ENCODE assay signal across 20 cellular contexts in the genomic region with DNA sequence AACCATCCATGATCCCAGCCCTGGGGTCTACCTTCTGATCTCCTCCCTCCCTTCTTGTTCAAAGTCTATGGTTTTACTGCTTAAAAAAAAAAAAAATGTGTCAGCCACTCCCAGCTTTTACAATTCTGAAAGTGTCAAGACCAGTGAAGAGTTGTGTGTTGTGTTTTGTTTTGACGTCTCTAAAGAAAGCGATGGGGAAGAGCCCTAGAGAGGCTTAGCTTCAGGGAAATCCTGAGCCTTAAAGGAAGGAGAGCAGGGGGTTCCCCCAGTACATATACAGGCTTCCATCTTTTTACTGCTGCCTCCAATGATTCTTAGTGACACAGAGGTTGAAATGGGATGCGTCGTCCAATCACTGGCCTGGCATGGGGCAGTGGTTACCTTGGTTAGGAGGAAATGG. TPM values are rescaled to one million over a fixed set of nuclear protein-coding genes. Genes with fewer than 3 reads are reported as not detected.
"Had no signal": no experiment of that assay in that cellular context is flagged by ENCODE, and none has a peak within 500 bp of the region (broad histone marks: within the 10 kb centered on the region; RNA-seq: fewer than 3 reads in every experiment).

No MANE protein-coding gene starts in this region.

- H3K27ac ChIP-seq: foreskin keratinocyte, left ventricle myocardium inferior had no signal

- H3K36me3 ChIP-seq: left ventricle myocardium inferior had no signal

- H3K27ac Mint-ChIP-seq: activated B cell treated with CpG ODN at 0.5 μM for 24 hours; activated CD4-positive, alpha-beta memory T cell treated with anti-CD3 and anti-CD28 coated beads for 36 hours; activated naive CD8-positive, alpha-beta T cell treated with anti-CD3 and anti-CD28 coated beads for 36 hours; activated T-helper 1 cell treated with anti-CD3 and anti-CD28 coated beads, Interleukin-12 subunit alpha, Interleukin-12 subunit beta, Interleukin-2, Interleukin-4 antibody, amounts not matched to agents 30 ng/mL and 10 ng/mL and 1 ng/mL, durations not matched to agents 14 hours and 24 hours and 36 hours; progenitor cell of endocrine pancreas; stimulated activated naive CD8-positive, alpha-beta T cell treated with anti-CD3 and anti-CD28 coated beads, Interleukin-15, amount 100 ng/mL, for 72 hours had no signal

- H3K4me1 ChIP-seq: foreskin keratinocyte had no signal

- DNase-seq: activated B cell treated with CpG ODN at 0.5 μM for 24 hours; activated CD4-positive, alpha-beta memory T cell treated with anti-CD3 and anti-CD28 coated beads for 36 hours; activated CD4-positive, alpha-beta T cell treated with anti-CD3 and anti-CD28 coated beads for 4 hours; activated naive CD4-positive, alpha-beta T cell; activated naive CD8-positive, alpha-beta T cell treated with anti-CD3 and anti-CD28 coated beads for 36 hours; activated T-cell treated with anti-CD3 and anti-CD28 coated beads for 4 hours; amniotic stem cell; caudate nucleus; foreskin keratinocyte; hypothalamus; kidney; mammary epithelial cell; stimulated activated CD4-positive, alpha-beta T cell treated with anti-CD3 and anti-CD28 coated beads, Interleukin-2, amount 100 ng/mL, for 48 hours; stimulated activated naive CD8-positive, alpha-beta T cell treated with anti-CD3 and anti-CD28 coated beads, Interleukin-15, amount 100 ng/mL, for 72 hours; T-helper 1 cell; T-helper 9 cell had no signal

- H3K4me3 ChIP-seq: left ventricle myocardium inferior had no signal

- H3K4me1 Mint-ChIP-seq: activated naive CD8-positive, alpha-beta T cell treated with anti-CD3 and anti-CD28 coated beads for 36 hours; stimulated activated naive CD8-positive, alpha-beta T cell treated with anti-CD3 and anti-CD28 coated beads, Interleukin-15, amount 100 ng/mL, for 72 hours had no signal

- H3K27me3 Mint-ChIP-seq: activated B cell treated with CpG ODN at 0.5 μM for 24 hours had no signal

- ATAC-seq: foreskin keratinocyte; stimulated activated naive CD8-positive, alpha-beta T cell treated with anti-CD3 and anti-CD28 coated beads, Interleukin-15, amount 100 ng/mL, for 72 hours had no signal

- H3K9me3 ChIP-seq: left ventricle myocardium inferior had no signal

- H3K9me3 Mint-ChIP-seq: activated B cell treated with CpG ODN at 0.5 μM for 24 hours; activated CD4-positive, alpha-beta memory T cell treated with anti-CD3 and anti-CD28 coated beads for 36 hours; activated naive CD8-positive, alpha-beta T cell treated with anti-CD3 and anti-CD28 coated beads for 36 hours; activated T-helper 1 cell treated with anti-CD3 and anti-CD28 coated beads, Interleukin-12 subunit alpha, Interleukin-12 subunit beta, Interleukin-2, Interleukin-4 antibody, amounts not matched to agents 30 ng/mL and 10 ng/mL and 1 ng/mL, durations not matched to agents 14 hours and 24 hours and 36 hours; stimulated activated naive CD8-positive, alpha-beta T cell treated with anti-CD3 and anti-CD28 coated beads, Interleukin-15, amount 100 ng/mL, for 72 hours had no signal

- H3K4me3 Mint-ChIP-seq: activated B cell treated with CpG ODN at 0.5 μM for 24 hours; activated CD4-positive, alpha-beta memory T cell treated with anti-CD3 and anti-CD28 coated beads for 36 hours; activated naive CD8-positive, alpha-beta T cell treated with anti-CD3 and anti-CD28 coated beads for 36 hours; activated T-helper 1 cell treated with anti-CD3 and anti-CD28 coated beads, Interleukin-12 subunit alpha, Interleukin-12 subunit beta, Interleukin-2, Interleukin-4 antibody, amounts not matched to agents 30 ng/mL and 10 ng/mL and 1 ng/mL, durations not matched to agents 14 hours and 24 hours and 36 hours; stimulated activated naive CD8-positive, alpha-beta T cell treated with anti-CD3 and anti-CD28 coated beads, Interleukin-15, amount 100 ng/mL, for 72 hours had no signal

- H3K36me3 Mint-ChIP-seq: activated CD4-positive, alpha-beta memory T cell treated with anti-CD3 and anti-CD28 coated beads for 36 hours; activated naive CD8-positive, alpha-beta T cell treated with anti-CD3 and anti-CD28 coated beads for 36 hours had no signal

RNA-seq across cellular contexts. Expression of a gene that starts 13.9 kb away (rescaled TPM):
- total RNA-seq: activated B cell treated with CpG ODN at 0.5 μM for 24 hours had no signal
- polyA plus RNA-seq: mammary epithelial cell, neural cell had no signal
